In genomic region chr18:40243592-40243991, GRCh38 we compare ENCODE assay signal across 20 cellular contexts.
DNase-seq lines count a peak whose midpoint lies in the region; ATAC-seq, FAIRE-seq and TF ChIP-seq lines count a peak whose summit lies in the region.
"Had no signal": no experiment of that assay in that cellular context is flagged by ENCODE, and none has a peak within 500 bp of the region (broad histone marks: within the 10 kb centered on the region; RNA-seq: fewer than 3 reads in every experiment).

No MANE protein-coding gene starts in this region.

- no peaks in the 10 kb centered on the region for H3K27me3 ChIP-seq in SK-N-SH (ENCODE audit: insufficient read depth)
- H3K27me3 ChIP-seq in bronchial epithelial cell (ENCODE audit: control insufficient read depth, insufficient read depth, low read length), result no peaks in the 10 kb centered on the region

- H3K9me2 ChIP-seq in SK-N-SH, result no peaks in the 10 kb centered on the region

- POLR2A ChIA-PET in SK-N-SH (lab: Yijun Ruan, JAX), result no interaction called here

- DNase-seq in SK-N-SH (no peak), bronchial epithelial cell (ENCODE audit: low read depth) (peak; percentile 2), iris pigment epithelial cell (ENCODE audit: low read depth) (peak; percentile 10), endothelial cell (ENCODE audit: low spot score) (no peak), left colon (no peak)
- DNase-seq in activated naive CD8-positive, alpha-beta T cell treated with anti-CD3 and anti-CD28 coated beads, Interleukin-2, amount 50 U/mL, for 24 hours, result no peak
- DNase-seq: AML-193; CD4-positive, alpha-beta T cell; DMS79 treated with DMSO at 0.1 percent for 48 hours; GF-D8; GOT3; H7; HFFc6 had no signal

- TF ChIP-seq RAD21 in SK-N-SH (IDR thresholded peaks at IDR 0.05; ENCODE audit: low read length), result no peak

- no peaks in the 10 kb centered on the region for H3K4me1 ChIP-seq in SK-N-SH (ENCODE audit: control insufficient read depth in 1 of 2, insufficient read depth in 2 of 2, low read depth in 1 of 2, low read length in 1 of 2)
- H3K4me1 ChIP-seq: A549 had no signal

- intact Hi-C loops in left colon (cut with DNase I, micrococcal nuclease), result no loop called here

- H3K27ac Mint-ChIP-seq in endothelial cell (ENCODE audit: unreplicated experiment), result no peak overlapping the region
- no peak overlapping the region for H3K27ac Mint-ChIP-seq in activated naive CD8-positive, alpha-beta T cell treated with anti-CD3 and anti-CD28 coated beads, Interleukin-2, amount 50 U/mL, for 24 hours
- H3K27ac Mint-ChIP-seq: CD4-positive, alpha-beta T cell; HFFc6; IgD-negative memory B cell had no signal

- WGBS in SK-N-SH (ENCODE audit: low lambda C conversion rate), result 7% methylated on average over 1 of the region's 1 CpG

- no peaks in the 10 kb centered on the region for H3F3A ChIP-seq in SK-N-SH (replicated peaks; ENCODE audit: insufficient read depth)

- no peak for TF ChIP-seq CTCF in SK-N-SH (IDR thresholded peaks at IDR 0.05)
- no peak for TF ChIP-seq CTCF in bronchial epithelial cell (IDR thresholded peaks at IDR 0.05; ENCODE audit: insufficient read depth, low read length, severe bottlenecking)
- TF ChIP-seq CTCF in endothelial cell (IDR thresholded peaks at IDR 0.05; ENCODE audit: unreplicated experiment), result no peak

- no peaks in the 10 kb centered on the region for H3K79me2 ChIP-seq in SK-N-SH (ENCODE audit: insufficient read depth)

- no peaks in the 10 kb centered on the region for H4K20me1 ChIP-seq in SK-N-SH (ENCODE audit: insufficient read depth)

- H3K4me1 Mint-ChIP-seq in endothelial cell (ENCODE audit: unreplicated experiment), result no peaks in the 10 kb centered on the region
- no peaks in the 10 kb centered on the region for H3K4me1 Mint-ChIP-seq in activated naive CD8-positive, alpha-beta T cell treated with anti-CD3 and anti-CD28 coated beads, Interleukin-2, amount 50 U/mL, for 24 hours
- H3K4me1 Mint-ChIP-seq: IgD-negative memory B cell had no signal

- H3K27me3 Mint-ChIP-seq in endothelial cell (ENCODE audit: unreplicated experiment), result no peaks in the 10 kb centered on the region
- no peaks in the 10 kb centered on the region for H3K27me3 Mint-ChIP-seq in activated naive CD8-positive, alpha-beta T cell treated with anti-CD3 and anti-CD28 coated beads, Interleukin-2, amount 50 U/mL, for 24 hours
- H3K27me3 Mint-ChIP-seq: CD4-positive, alpha-beta T cell; IgD-negative memory B cell had no signal

- H3K36me3 Mint-ChIP-seq in endothelial cell (ENCODE audit: low read depth, unreplicated experiment), result no peaks in the 10 kb centered on the region
- no peaks in the 10 kb centered on the region for H3K36me3 Mint-ChIP-seq in activated naive CD8-positive, alpha-beta T cell treated with anti-CD3 and anti-CD28 coated beads, Interleukin-2, amount 50 U/mL, for 24 hours (ENCODE audit: low read depth)
- H3K36me3 Mint-ChIP-seq: IgD-negative memory B cell had no signal

- H3K9ac ChIP-seq in SK-N-SH, result no peak overlapping the region

- H3K36me3 ChIP-seq in SK-N-SH (replicated peaks in 1 of 2; ENCODE audit: control insufficient read depth in 1 of 2, insufficient read depth in 2 of 2, low read length in 1 of 2) (no peaks in the 10 kb centered on the region), bronchial epithelial cell (ENCODE audit: control insufficient read depth, insufficient read depth, low read length) (no peaks in the 10 kb centered on the region)

- no peaks in the 10 kb centered on the region for H3K9me3 Mint-ChIP-seq in endothelial cell (ENCODE audit: unreplicated experiment)
- peaks cover 4% of the 10 kb centered on the region for H3K9me3 Mint-ChIP-seq in activated naive CD8-positive, alpha-beta T cell treated with anti-CD3 and anti-CD28 coated beads, Interleukin-2, amount 50 U/mL, for 24 hours

- H3K4me3 ChIP-seq in SK-N-SH (ENCODE audit: low read depth in 2 of 2, low read length in 1 of 2) (no peak overlapping the region), bronchial epithelial cell (ENCODE audit: low read depth, low read length) (no peak overlapping the region)
- H3K4me3 ChIP-seq: A549 had no signal

- no peak overlapping the region for H3K4me3 Mint-ChIP-seq in endothelial cell (ENCODE audit: unreplicated experiment)
- no peak overlapping the region for H3K4me3 Mint-ChIP-seq in activated naive CD8-positive, alpha-beta T cell treated with anti-CD3 and anti-CD28 coated beads, Interleukin-2, amount 50 U/mL, for 24 hours
- H3K4me3 Mint-ChIP-seq: CD4-positive, alpha-beta T cell; HFFc6; IgD-negative memory B cell had no signal

- H2AFZ ChIP-seq in SK-N-SH (ENCODE audit: low read depth), result no peak overlapping the region

- no peak for TF ChIP-seq EP300 in SK-N-SH (IDR thresholded peaks at IDR 0.05; ENCODE audit: borderline replicate concordance in 1 of 2, low read depth in 1 of 2, low read length in 1 of 2)

- H3K9me3 ChIP-seq in SK-N-SH, result no peaks in the 10 kb centered on the region
- H3K9me3 ChIP-seq: A549 had no signal

- ATAC-seq in SK-N-SH treated with all-trans-retinoic acid at 6 μM for 48 hours, result no peak
- ATAC-seq in activated naive CD8-positive, alpha-beta T cell treated with anti-CD3 and anti-CD28 coated beads, Interleukin-2, amount 50 U/mL, for 24 hours, result no peak
- no peak for ATAC-seq in left colon
- ATAC-seq: A549, HCT116 had no signal

- no peak overlapping the region for H3K27ac ChIP-seq in SK-N-SH (ENCODE audit: low read depth in 2 of 2, low read length in 1 of 2)
- H3K27ac ChIP-seq: 22Rv1, A549, C4-2B had no signal

- FAIRE-seq in bronchial epithelial cell (lab: Jason Lieb, UNC), result no peak
- FAIRE-seq: A549, HTR-8/SVneo had no signal

- H3K4me2 ChIP-seq in SK-N-SH, result no peak overlapping the region
- H3K4me2 ChIP-seq: A549 had no signal

- CTCF ChIA-PET in SK-N-SH (lab: Yijun Ruan, JAX), result interaction anchor here (1.1 kb wide), 1 partner anchor 17 kb away, joined by 3 read pairs; no protein-coding TSS in a partner anchor

TF ChIP-seq in SK-N-SH treated with all-trans-retinoic acid at 6 μM for 48 hours, 23 proteins besides CTCF, POLR2A, EP300 and RAD21:
- TF ChIP-seq ZFP30 (CRISPR knock-in tag; IDR thresholded peaks at IDR 0.05) (no peak), ISL1 (CRISPR knock-in tag; IDR thresholded peaks at IDR 0.05) (peak; percentile 30; the same call in 1 of the 2 replicates)

TF ChIP-seq in SK-N-SH, 30 proteins besides CTCF, POLR2A, EP300 and RAD21 (continues in another document):
- no peak for TF ChIP-seq REST (IDR thresholded peaks at IDR 0.05; ENCODE audit: low read depth, low read length)
- no peak for TF ChIP-seq USF2 (IDR thresholded peaks at IDR 0.05; ENCODE audit: borderline replicate concordance, low read depth, low read length)
- TF ChIP-seq NRF1 (IDR thresholded peaks at IDR 0.05; ENCODE audit: low read depth, low read length), result no peak
- TF ChIP-seq JUND (IDR thresholded peaks at IDR 0.05), result no peak
- TF ChIP-seq FOXJ3 (CRISPR knock-in tag; IDR thresholded peaks at IDR 0.05), result no peak
- TF ChIP-seq ZBTB33 (IDR thresholded peaks at IDR 0.05; ENCODE audit: borderline replicate concordance, low read depth), result no peak
- no peak for TF ChIP-seq RCOR1 (IDR thresholded peaks at IDR 0.05; ENCODE audit: low read length)

Comparison
In these comparisons a context has a peak if more than half of its experiments do, and no peak if none do; other contexts are left out.
1. DNase-seq: peak in bronchial epithelial cell (single experiment) and iris pigment epithelial cell (single experiment); none in SK-N-SH (single experiment), endothelial cell (single experiment), activated naive CD8-positive, alpha-beta T cell treated with anti-CD3 and anti-CD28 coated beads, Interleukin-2, amount 50 U/mL, for 24 hours (single experiment) and left colon (0 of 2).